28 cellular contexts compared by ENCODE assay signal in genomic region chr9:88725300-88726024, GRCh38.
"Had no signal": no experiment of that assay in that cellular context is flagged by ENCODE, and none has a peak within 500 bp of the region (broad histone marks: within the 10 kb centered on the region; RNA-seq: fewer than 3 reads in every experiment).

No MANE protein-coding gene starts in this region.

- H3K9ac ChIP-seq: neural progenitor cell, parathyroid adenoma had no signal

- H3K4me3 Mint-ChIP-seq: effector memory CD8-positive, alpha-beta T cell; memory B cell; mesothelial cell of epicardium; naive B cell; natural killer cell treated with Interleukin-12 subunit alpha and Interleukin-12 subunit beta and Interleukin-15 and Interleukin-18, amount 100 ng/mL, for 72 hours; neural progenitor cell; stimulated activated naive CD8-positive, alpha-beta T cell treated with anti-CD3 and anti-CD28 coated beads, Interleukin-15, amount 100 ng/mL, for 72 hours had no signal

- H3K4me3 ChIP-seq: esophagus squamous epithelium, left ventricle myocardium inferior, lower lobe of right lung, mucosa of descending colon, neural progenitor cell, right lobe of liver, smooth muscle cell, suprapubic skin, transverse colon, upper lobe of right lung, uterus had no signal

- H3K79me2 ChIP-seq: parathyroid adenoma had no signal

- H3K27ac Mint-ChIP-seq: effector memory CD8-positive, alpha-beta T cell; memory B cell; mesothelial cell of epicardium; naive B cell; natural killer cell treated with Interleukin-12 subunit alpha and Interleukin-12 subunit beta and Interleukin-15 and Interleukin-18, amount 100 ng/mL, for 72 hours; neural progenitor cell; progenitor cell of endocrine pancreas had no signal

- H3K27me3 ChIP-seq: esophagus squamous epithelium, neural progenitor cell, right lobe of liver, suprapubic skin, transverse colon, upper lobe of right lung, uterus had no signal

- H3K27me3 Mint-ChIP-seq: memory B cell had no signal

- H3K4me2 ChIP-seq: neural progenitor cell, smooth muscle cell had no signal

- H3K27ac ChIP-seq: esophagus squamous epithelium, left ventricle myocardium inferior, lower lobe of right lung, neural progenitor cell, parathyroid adenoma, right lobe of liver, suprapubic skin, transverse colon, upper lobe of right lung, uterus had no signal

- H2AFZ ChIP-seq: neural progenitor cell, parathyroid adenoma had no signal

- DNase-seq: cortex of kidney; effector memory CD8-positive, alpha-beta T cell; erythroblast; esophagus squamous epithelium; foreskin melanocyte; left cardiac atrium; left ventricle myocardium inferior; lower lobe of right lung; mucosa of descending colon; naive B cell; right lobe of liver; stimulated activated CD4-positive, alpha-beta T cell treated with anti-CD3 and anti-CD28 coated beads, Interleukin-12 subunit alpha, Interleukin-12 subunit beta, amount 100 ng/mL, for 4 hours; stimulated activated CD4-positive, alpha-beta T cell treated with anti-CD3 and anti-CD28 coated beads, Interleukin-1b, Interleukin-23, amount 100 ng/mL, for 48 hours; stimulated activated CD4-positive, alpha-beta T cell treated with anti-CD3 and anti-CD28 coated beads, Interleukin-4, amount 100 ng/mL, for 1 hour; stimulated activated CD8-positive, alpha-beta memory T cell treated with anti-CD3 and anti-CD28 coated beads, Interleukin-4, amount 100 ng/mL, for 48 hours; stimulated activated naive CD4-positive, alpha-beta T cell; stimulated activated naive CD8-positive, alpha-beta T cell treated with anti-CD3 and anti-CD28 coated beads, Interleukin-15, amount 100 ng/mL, for 72 hours; transverse colon; upper lobe of right lung; uterus had no signal

- H3K36me3 ChIP-seq: esophagus squamous epithelium, left ventricle myocardium inferior, lower lobe of right lung, neural progenitor cell, right lobe of liver, suprapubic skin, transverse colon, upper lobe of right lung, uterus had no signal

- H3K4me1 ChIP-seq: esophagus squamous epithelium, lower lobe of right lung, parathyroid adenoma, right lobe of liver, suprapubic skin, transverse colon, upper lobe of right lung, uterus had no signal

- H3K9me3 ChIP-seq: esophagus squamous epithelium, left ventricle myocardium inferior, lower lobe of right lung, mucosa of descending colon, right lobe of liver, suprapubic skin, transverse colon, upper lobe of right lung, uterus had no signal

- ATAC-seq: effector memory CD8-positive, alpha-beta T cell; lower lobe of right lung; mucosa of descending colon; right lobe of liver; stimulated activated naive CD8-positive, alpha-beta T cell treated with anti-CD3 and anti-CD28 coated beads, Interleukin-15, amount 100 ng/mL, for 72 hours; upper lobe of right lung had no signal

- H3K4me1 Mint-ChIP-seq: memory B cell; naive B cell; stimulated activated naive CD8-positive, alpha-beta T cell treated with anti-CD3 and anti-CD28 coated beads, Interleukin-15, amount 100 ng/mL, for 72 hours had no signal

- H3K36me3 Mint-ChIP-seq: memory B cell; mesothelial cell of epicardium; naive B cell; natural killer cell treated with Interleukin-12 subunit alpha and Interleukin-12 subunit beta and Interleukin-15 and Interleukin-18, amount 100 ng/mL, for 72 hours; neural progenitor cell had no signal
